8 cellular contexts compared by ENCODE assay signal in the genomic region with DNA sequence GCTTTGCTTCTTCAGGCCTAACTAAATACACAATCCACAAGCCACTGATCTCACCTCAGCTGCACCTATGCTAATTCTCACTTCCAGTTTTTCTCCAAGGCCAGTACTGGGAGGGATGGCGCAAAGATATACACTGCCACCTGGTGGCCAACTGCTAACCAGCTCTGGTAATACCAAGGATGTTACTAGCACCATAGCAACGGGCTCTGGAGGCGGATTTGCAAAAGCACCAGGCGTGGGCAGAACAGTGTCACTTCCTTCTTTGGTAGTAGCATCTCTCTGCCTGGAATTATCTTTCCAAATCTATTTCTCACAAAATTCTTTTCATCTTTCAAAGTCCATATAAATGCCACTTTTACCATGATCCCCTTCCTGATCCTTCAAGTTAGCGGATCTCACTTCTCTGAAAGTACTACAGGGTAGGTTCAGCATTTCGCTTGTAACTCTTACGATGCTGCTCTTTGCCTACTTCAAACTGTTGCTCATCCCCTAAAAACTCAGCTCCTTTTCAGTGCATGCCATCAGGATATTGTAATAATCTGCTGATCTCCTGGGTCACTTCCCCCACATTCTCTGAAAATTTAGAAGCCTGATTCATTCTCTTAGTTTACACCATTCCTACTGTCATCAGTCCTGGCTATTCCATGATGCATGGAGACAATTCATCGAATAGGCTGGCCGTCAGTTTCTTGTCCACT. TPM values are rescaled to one million over a fixed set of nuclear protein-coding genes. Genes with fewer than 3 reads are reported as not detected.
DNase-seq lines count a peak whose midpoint lies in the region; ATAC-seq, FAIRE-seq and TF ChIP-seq lines count a peak whose summit lies in the region.

No MANE protein-coding gene starts in this region.

- POLR2A ChIA-PET in HEK293T (lab: Yijun Ruan, JAX), result interaction anchor here (1.7 kb wide), 1 partner anchor 62 kb away, joined by 4 read pairs; no protein-coding TSS in a partner anchor

- WGBS in psoas muscle, 3 donors, result 44 to 48% (median 45%) methylated on average over 9 of the region's 9 CpGs

- intact Hi-C loops in Right ventricle myocardium superior (cut with DNase I) (no loop called here), psoas muscle (cut with DNase I) (loop anchor here in 1 of 2 donors (1.0 kb wide), 1 partner anchor 135 kb away; no protein-coding TSS in a partner anchor)

- H3K36me3 Mint-ChIP-seq in activated naive CD4-positive, alpha-beta T cell treated with anti-CD3 and anti-CD28 coated beads, Interleukin-2, amount 10 ng/mL, durations not matched to agents 7 days and 5 days, result peaks cover 1% of the 10 kb centered on the region

- no peak overlapping the region for H3K4me3 Mint-ChIP-seq in activated naive CD4-positive, alpha-beta T cell treated with anti-CD3 and anti-CD28 coated beads, Interleukin-2, amount 10 ng/mL, durations not matched to agents 7 days and 5 days

- FAIRE-seq in urothelium cell line (lab: Jason Lieb, UNC), result peak; percentile 99

- no peak overlapping the region for H3K27ac Mint-ChIP-seq in activated naive CD4-positive, alpha-beta T cell treated with anti-CD3 and anti-CD28 coated beads, Interleukin-2, amount 10 ng/mL, durations not matched to agents 7 days and 5 days

- peak; percentile 16 for TF ChIP-seq CTCF in GM12801 (IDR thresholded peaks at IDR 0.05; ENCODE audit: extremely low read depth, insufficient read length)
- peak; percentile 84 for TF ChIP-seq CTCF in psoas muscle (IDR thresholded peaks at IDR 0.05)

- H3K9me3 ChIP-seq in MG63 (no peaks in the 10 kb centered on the region), psoas muscle (no peaks in the 10 kb centered on the region)

- no peaks in the 10 kb centered on the region for H3K27me3 ChIP-seq in MG63
- H3K27me3 ChIP-seq in psoas muscle (ENCODE audit: insufficient read depth in 3 of 3, low read length in 2 of 3), result peaks cover 0 to 2% (median 0%) of the 10 kb centered on the region in 3 donors

- H3K4me3 ChIP-seq in MG63 (no peak overlapping the region), psoas muscle (no peak overlapping the region)

- H3K4me1 Mint-ChIP-seq in activated naive CD4-positive, alpha-beta T cell treated with anti-CD3 and anti-CD28 coated beads, Interleukin-2, amount 10 ng/mL, durations not matched to agents 7 days and 5 days, result peaks cover 23% of the 10 kb centered on the region

- peaks cover 10% of the 10 kb centered on the region for H3K9me3 Mint-ChIP-seq in activated naive CD4-positive, alpha-beta T cell treated with anti-CD3 and anti-CD28 coated beads, Interleukin-2, amount 10 ng/mL, durations not matched to agents 7 days and 5 days

- ATAC-seq in Right ventricle myocardium superior (ENCODE audit: poor library complexity), result peak; percentile 100
- ATAC-seq in psoas muscle, result peak; percentile 92 to 97 (median 94)

- H3K36me3 ChIP-seq in MG63 (no peaks in the 10 kb centered on the region), psoas muscle (ENCODE audit: insufficient read depth in 1 of 2, low read depth in 1 of 2) (no peaks in the 10 kb centered on the region)

- peak; percentile 46 for DNase-seq in HEK293T (ENCODE audit: extremely low spot score)
- DNase-seq in MG63, result peak; percentile 79
- peak; percentile 60 for DNase-seq in SK-N-DZ (ENCODE audit: low spot score)
- peak; percentile 88 for DNase-seq in activated naive CD4-positive, alpha-beta T cell treated with anti-CD3 and anti-CD28 coated beads, Interleukin-2, amount 10 ng/mL, durations not matched to agents 7 days and 5 days
- DNase-seq in Right ventricle myocardium superior, result peak; percentile 83
- DNase-seq in psoas muscle, result peak; percentile 75 to 82
- peak; percentile 68 for DNase-seq in urothelium cell line (ENCODE audit: low spot score)

- H3K4me1 ChIP-seq in psoas muscle, result no peaks in the 10 kb centered on the region

- CTCF ChIA-PET in HEK293T (lab: Yijun Ruan, JAX), result interaction anchor here (0.7 to 3.8 kb wide), 4 partner anchors 16 to 206 kb away, joined by 3 to 23 read pairs (median 5); partner anchors contain the start of gene NANOG
- CTCF ChIA-PET in activated naive CD4-positive, alpha-beta T cell treated with anti-CD3 and anti-CD28 coated beads, Interleukin-2, amount 10 ng/mL, durations not matched to agents 7 days and 5 days (lab: Charles Lee), result interaction anchor here (0.6 to 5.4 kb wide), 16 partner anchors 22 to 163 kb away, joined by 3 to 86 read pairs (median 4); partner anchors contain the start of gene SLC2A3

- H3K27ac ChIP-seq in psoas muscle, result peak overlapping the region; percentile 16

- H3K27me3 Mint-ChIP-seq in activated naive CD4-positive, alpha-beta T cell treated with anti-CD3 and anti-CD28 coated beads, Interleukin-2, amount 10 ng/mL, durations not matched to agents 7 days and 5 days, result peaks cover 3% of the 10 kb centered on the region

TF ChIP-seq in HEK293T, 16 proteins besides CTCF, POLR2A, EP300 and RAD21:
- TF ChIP-seq L3MBTL2 (conservative IDR thresholded peaks at IDR 0.05) (no peak), ELF4 (IDR thresholded peaks at IDR 0.05) (no peak), ZNF384 (IDR thresholded peaks at IDR 0.05) (no peak), SP1 (IDR thresholded peaks at IDR 0.05) (no peak), FOXA1 (IDR thresholded peaks at IDR 0.05) (no peak), SUZ12 (IDR thresholded peaks at IDR 0.05) (no peak), HDGF (IDR thresholded peaks at IDR 0.05; ENCODE audit: borderline replicate concordance) (no peak)

RNA-seq across cellular contexts. Expression of gene FOXJ2, which starts 37.1 kb away (rescaled TPM):
- total RNA-seq in MG63 (2014; rRNA removed; shearing (Covaris generic); ENCODE audit: low replicate concordance), result 3.6 and 5.9 TPM in 2 replicates
- polyA plus RNA-seq in SK-N-DZ (2014; cell fraction: cytosol; rRNA removed), result 3.9 and 4.8 TPM in 2 replicates
- 2.9 and 6.6 TPM in 2 replicates for polyA plus RNA-seq in SK-N-DZ (2014; cell fraction: nucleus; rRNA removed)
- total RNA-seq in Right ventricle myocardium superior (22.4 TPM), psoas muscle (10 to 100 TPM; 24.5 to 51.3 (median 37.7) TPM)
- polyA plus RNA-seq in psoas muscle, result 10 to 100 TPM in 1 of 3 donors, 1 to 10 TPM in 2; 7.9 to 24.1 (median 9.5) TPM

RNA-seq across cellular contexts. Expression of gene SLC2A3, which starts 59.4 kb away (rescaled TPM):
- total RNA-seq in MG63 (2014; rRNA removed; shearing (Covaris generic); ENCODE audit: low replicate concordance), result 0.72 and 2.1 TPM in 2 replicates
- not detected in 2 replicates for polyA plus RNA-seq in SK-N-DZ (2014; cell fraction: cytosol; rRNA removed)
- polyA plus RNA-seq in SK-N-DZ (2014; cell fraction: nucleus; rRNA removed), result not detected in 2 replicates
- total RNA-seq in Right ventricle myocardium superior (8.8 TPM), psoas muscle (10 to 100 TPM in 1 of 4 donors, 1 to 10 TPM in 3; 4.6 to 18.9 (median 6.9) TPM)
- 1 to 10 TPM; 1.8 to 3.2 (median 1.9) TPM for polyA plus RNA-seq in psoas muscle
